Comparison of ENCODE assay signal across 11 cellular contexts in genomic region chr14:89349196-89350008, GRCh38.
DNase-seq lines count a peak whose midpoint lies in the region; ATAC-seq and FAIRE-seq lines count a peak whose summit lies in the region.
"Had no signal": no experiment of that assay in that cellular context is flagged by ENCODE, and none has a peak within 500 bp of the region (broad histone marks: within the 10 kb centered on the region; RNA-seq: fewer than 3 reads in every experiment).

No MANE protein-coding gene starts in this region.

- no peak overlapping the region for H3K27ac ChIP-seq in iPS DF 6.9 (ENCODE audit: low read length)
- peak overlapping the region in 1 of 2 donors; percentile 28 for H3K27ac ChIP-seq in small intestine (ENCODE audit: low read depth in 1 of 2, low read length in 1 of 2)

- H3K4me3 ChIP-seq in iPS DF 6.9 (ENCODE audit: low read length): no peak overlapping the region
- no peak overlapping the region for H3K4me3 ChIP-seq in small intestine (ENCODE audit: low read depth in 1 of 2, low read length in 2 of 2)

- no CpG with 5 or more reads among the region's 8 CpGs for WGBS in iPS DF 6.9 (ENCODE audit: insufficient coverage, insufficient read length)
- whole genome bisulfite sequencing in small intestine, 3 donors: 22 to 59% (median 39%) methylated on average over 8 of the region's 8 CpGs

- no peak for FAIRE-seq in small intestine (lab: Jason Lieb, UNC)
- FAIRE-seq: A204.1 had no signal

- peaks cover 6% of the 10 kb centered on the region; the same call in 1 of the 2 replicates for H3K4me1 ChIP-seq in iPS DF 6.9 (ENCODE audit: control insufficient read depth, insufficient read depth, low read length)
- peaks cover 0 to 6% of the 10 kb centered on the region in 2 donors for H3K4me1 ChIP-seq in small intestine (ENCODE audit: control insufficient read depth in 2 of 2, insufficient read depth in 1 of 2, low read depth in 1 of 2, low read length in 1 of 2)

- DNase-seq in NCI-H526 (lab: John Stamatoyannopoulos, UW): peak; percentile 32 to 55
- DNase-seq in NCI-H526 treated with DMSO at 0.1 percent for 48 hours (lab: John Stamatoyannopoulos, UW): no peak
- DNase-seq in SHP77 (lab: John Stamatoyannopoulos, UW): peak; percentile 90 to 94
- peak; percentile 52 for DNase-seq in iPS DF 6.9 (ENCODE audit: low read depth, low spot score)
- peak; percentile 83 for DNase-seq in small intestine
- no peak for DNase-seq in activated effector memory CD4-positive, alpha-beta T cell treated with Interleukin-2 at 50 U/mL for 16 hours
- DNase-seq: activated CD4-positive, alpha-beta T cell treated with anti-CD3 and anti-CD28 coated beads, Interleukin-2, amount 10 ng/mL, durations not matched to agents 7 days and 5 days had no signal

- H3K36me3 ChIP-seq in iPS DF 6.9 (ENCODE audit: control insufficient read depth, insufficient read depth, low read length) (peaks cover 9% of the 10 kb centered on the region; the same call in 1 of the 2 replicates), small intestine (ENCODE audit: control insufficient read depth in 2 of 2, insufficient read depth in 2 of 2, low read length in 2 of 2) (peaks cover 9 to 11% of the 10 kb centered on the region in 2 donors)

- no peaks in the 10 kb centered on the region for H3K9me3 ChIP-seq in iPS DF 6.9 (ENCODE audit: control insufficient read depth, insufficient read depth, low read length)
- H3K9me3 ChIP-seq in small intestine (ENCODE audit: control insufficient read depth, low read depth): no peaks in the 10 kb centered on the region

- no peak for ATAC-seq in HG03025 (IDR thresholded peaks at IDR 0.05; ENCODE audit: low FRiP score, unreplicated experiment)
- no peak for ATAC-seq in GM21717 (IDR thresholded peaks at IDR 0.05; ENCODE audit: unreplicated experiment)
- ATAC-seq: HCT116 had no signal

- H3K27me3 ChIP-seq in iPS DF 6.9 (ENCODE audit: control insufficient read depth, insufficient read depth, low read length): no peaks in the 10 kb centered on the region
- no peaks in the 10 kb centered on the region for H3K27me3 ChIP-seq in small intestine (ENCODE audit: control insufficient read depth in 2 of 2, insufficient read depth in 2 of 2, low read length in 2 of 2)

Comparison
In these comparisons a context has a peak if more than half of its experiments do, and no peak if none do; other contexts are left out.
1. DNase-seq: peak in NCI-H526 (2 of 2), SHP77 (2 of 2), iPS DF 6.9 (single experiment) and small intestine (single experiment); none in NCI-H526 treated with DMSO at 0.1 percent for 48 hours (single experiment) and activated effector memory CD4-positive, alpha-beta T cell treated with Interleukin-2 at 50 U/mL for 16 hours (single experiment).